In the genomic region with DNA sequence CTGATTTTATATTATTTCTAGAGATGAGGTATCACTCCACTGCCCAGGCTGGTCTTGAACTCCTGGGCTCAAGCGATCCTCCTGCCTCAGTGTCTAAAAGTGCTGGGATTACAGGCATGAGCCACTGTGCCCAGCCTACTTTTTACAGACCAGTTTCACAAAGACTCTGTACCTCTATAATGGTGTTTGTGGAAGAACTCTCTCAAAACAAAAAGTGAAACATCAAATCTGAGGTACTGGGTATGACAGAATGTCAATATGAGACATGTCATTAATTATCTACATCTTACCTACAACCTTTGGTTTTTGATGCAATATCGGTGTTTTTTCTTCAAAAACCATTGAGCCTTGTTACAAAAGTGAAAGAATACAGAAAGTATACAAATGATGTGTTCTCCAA, we compare ENCODE assay signal across 1 cellular context.
TF ChIP-seq lines count a peak whose summit lies in the region.

No MANE protein-coding gene starts in this region.

TF ChIP-seq in GM23338, 12 proteins besides CTCF, POLR2A, EP300 and RAD21 (continued from another document):
- TF ChIP-seq, protein P1, sequence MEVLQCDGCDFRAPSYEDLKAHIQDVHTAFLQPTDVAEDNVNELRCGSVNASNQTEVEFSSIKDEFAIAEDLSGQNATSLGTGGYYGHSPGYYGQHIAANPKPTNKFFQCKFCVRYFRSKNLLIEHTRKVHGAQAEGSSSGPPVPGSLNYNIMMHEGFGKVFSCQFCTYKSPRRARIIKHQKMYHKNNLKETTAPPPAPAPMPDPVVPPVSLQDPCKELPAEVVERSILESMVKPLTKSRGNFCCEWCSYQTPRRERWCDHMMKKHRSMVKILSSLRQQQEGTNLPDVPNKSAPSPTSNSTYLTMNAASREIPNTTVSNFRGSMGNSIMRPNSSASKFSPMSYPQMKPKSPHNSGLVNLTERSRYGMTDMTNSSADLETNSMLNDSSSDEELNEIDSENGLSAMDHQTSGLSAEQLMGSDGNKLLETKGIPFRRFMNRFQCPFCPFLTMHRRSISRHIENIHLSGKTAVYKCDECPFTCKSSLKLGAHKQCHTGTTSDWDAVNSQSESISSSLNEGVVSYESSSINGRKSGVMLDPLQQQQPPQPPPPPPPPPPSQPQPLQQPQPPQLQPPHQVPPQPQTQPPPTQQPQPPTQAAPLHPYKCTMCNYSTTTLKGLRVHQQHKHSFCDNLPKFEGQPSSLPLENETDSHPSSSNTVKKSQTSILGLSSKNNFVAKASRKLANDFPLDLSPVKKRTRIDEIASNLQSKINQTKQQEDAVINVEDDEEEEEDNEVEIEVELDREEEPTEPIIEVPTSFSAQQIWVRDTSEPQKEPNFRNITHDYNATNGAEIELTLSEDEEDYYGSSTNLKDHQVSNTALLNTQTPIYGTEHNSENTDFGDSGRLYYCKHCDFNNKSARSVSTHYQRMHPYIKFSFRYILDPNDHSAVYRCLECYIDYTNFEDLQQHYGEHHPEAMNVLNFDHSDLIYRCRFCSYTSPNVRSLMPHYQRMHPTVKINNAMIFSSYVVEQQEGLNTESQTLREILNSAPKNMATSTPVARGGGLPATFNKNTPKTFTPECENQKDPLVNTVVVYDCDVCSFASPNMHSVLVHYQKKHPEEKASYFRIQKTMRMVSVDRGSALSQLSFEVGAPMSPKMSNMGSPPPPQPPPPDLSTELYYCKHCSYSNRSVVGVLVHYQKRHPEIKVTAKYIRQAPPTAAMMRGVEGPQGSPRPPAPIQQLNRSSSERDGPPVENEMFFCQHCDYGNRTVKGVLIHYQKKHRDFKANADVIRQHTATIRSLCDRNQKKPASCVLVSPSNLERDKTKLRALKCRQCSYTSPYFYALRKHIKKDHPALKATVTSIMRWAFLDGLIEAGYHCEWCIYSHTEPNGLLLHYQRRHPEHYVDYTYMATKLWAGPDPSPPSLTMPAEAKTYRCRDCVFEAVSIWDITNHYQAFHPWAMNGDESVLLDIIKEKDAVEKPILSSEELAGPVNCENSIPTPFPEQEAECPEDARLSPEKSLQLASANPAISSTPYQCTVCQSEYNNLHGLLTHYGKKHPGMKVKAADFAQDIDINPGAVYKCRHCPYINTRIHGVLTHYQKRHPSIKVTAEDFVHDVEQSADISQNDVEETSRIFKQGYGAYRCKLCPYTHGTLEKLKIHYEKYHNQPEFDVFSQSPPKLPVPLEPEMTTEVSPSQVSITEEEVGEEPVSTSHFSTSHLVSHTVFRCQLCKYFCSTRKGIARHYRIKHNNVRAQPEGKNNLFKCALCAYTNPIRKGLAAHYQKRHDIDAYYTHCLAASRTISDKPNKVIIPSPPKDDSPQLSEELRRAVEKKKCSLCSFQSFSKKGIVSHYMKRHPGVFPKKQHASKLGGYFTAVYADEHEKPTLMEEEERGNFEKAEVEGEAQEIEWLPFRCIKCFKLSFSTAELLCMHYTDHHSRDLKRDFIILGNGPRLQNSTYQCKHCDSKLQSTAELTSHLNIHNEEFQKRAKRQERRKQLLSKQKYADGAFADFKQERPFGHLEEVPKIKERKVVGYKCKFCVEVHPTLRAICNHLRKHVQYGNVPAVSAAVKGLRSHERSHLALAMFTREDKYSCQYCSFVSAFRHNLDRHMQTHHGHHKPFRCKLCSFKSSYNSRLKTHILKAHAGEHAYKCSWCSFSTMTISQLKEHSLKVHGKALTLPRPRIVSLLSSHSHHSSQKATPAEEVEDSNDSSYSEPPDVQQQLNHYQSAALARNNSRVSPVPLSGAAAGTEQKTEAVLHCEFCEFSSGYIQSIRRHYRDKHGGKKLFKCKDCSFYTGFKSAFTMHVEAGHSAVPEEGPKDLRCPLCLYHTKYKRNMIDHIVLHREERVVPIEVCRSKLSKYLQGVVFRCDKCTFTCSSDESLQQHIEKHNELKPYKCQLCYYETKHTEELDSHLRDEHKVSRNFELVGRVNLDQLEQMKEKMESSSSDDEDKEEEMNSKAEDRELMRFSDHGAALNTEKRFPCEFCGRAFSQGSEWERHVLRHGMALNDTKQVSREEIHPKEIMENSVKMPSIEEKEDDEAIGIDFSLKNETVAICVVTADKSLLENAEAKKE (CRISPR knock-in tag; IDR thresholded peaks at IDR 0.05): no peak
- TF ChIP-seq POLR2AphosphoS5 (IDR thresholded peaks at IDR 0.05; ENCODE audit: low read depth) (no peak), EZH2phosphoT487 (IDR thresholded peaks at IDR 0.05; ENCODE audit: unreplicated experiment) (no peak), NANOG (IDR thresholded peaks at IDR 0.05; ENCODE audit: borderline replicate concordance) (no peak), ZNF114 (CRISPR knock-in tag; IDR thresholded peaks at IDR 0.05) (no peak), CREB1 (CRISPR knock-in tag; IDR thresholded peaks at IDR 0.05; ENCODE audit: low read depth) (no peak)
